11 cellular contexts compared by ENCODE assay signal in genomic region chr1:8523641-8524206, GRCh38.
DNase-seq lines count a peak whose midpoint lies in the region; ATAC-seq and TF ChIP-seq lines count a peak whose summit lies in the region.
"Had no signal": no experiment of that assay in that cellular context is flagged by ENCODE, and none has a peak within 500 bp of the region (broad histone marks: within the 10 kb centered on the region; RNA-seq: fewer than 3 reads in every experiment).

No MANE protein-coding gene starts in this region.

- intact Hi-C loops in stomach (cut with DNase I; ENCODE audit: low total_unique reads) = no loop called here

- H3K36me3 Mint-ChIP-seq in activated T-cell treated with anti-CD3 and anti-CD28 coated beads, Interleukin-2, amount 50 U/mL, for 24 hours (ENCODE audit: low read depth) = peaks cover 24% of the 10 kb centered on the region

- H3K36me3 ChIP-seq in WERI-Rb-1 (peaks cover 34% of the 10 kb centered on the region), stomach (peaks cover 0 to 5% (median 0%) of the 10 kb centered on the region in 4 donors)

- no peak overlapping the region for H3K4me3 ChIP-seq in WERI-Rb-1 (ENCODE audit: low read depth, low read length)
- H3K4me3 ChIP-seq in stomach = no peak overlapping the region

- TF ChIP-seq CTCF in WERI-Rb-1 (IDR thresholded peaks at IDR 0.05; ENCODE audit: low read depth, low read length) (no peak), stomach (IDR thresholded peaks at IDR 0.05) (no peak)

- H3K27me3 ChIP-seq in WERI-Rb-1 (ENCODE audit: insufficient read depth, low read depth, severe bottlenecking) = no peaks in the 10 kb centered on the region
- H3K27me3 ChIP-seq in stomach = no peaks in the 10 kb centered on the region

- no peaks in the 10 kb centered on the region for H3K27me3 Mint-ChIP-seq in activated T-cell treated with anti-CD3 and anti-CD28 coated beads, Interleukin-2, amount 50 U/mL, for 24 hours
- H3K27me3 Mint-ChIP-seq: T-helper 17 cell had no signal

- DNase-seq in activated T-cell treated with anti-CD3 and anti-CD28 coated beads, Interleukin-2, amount 50 U/mL, for 24 hours = peak; percentile 46
- DNase-seq in activated T-cell treated with anti-CD3 and anti-CD28 coated beads for 4 hours (no peak), WERI-Rb-1 (no peak), globus pallidus (ENCODE audit: low spot score) (peak; percentile 31), stomach (no peak)
- DNase-seq: left colon, small intestine, T-helper 17 cell had no signal

- H3K4me1 ChIP-seq in stomach = peaks cover 22 to 51% (median 35%) of the 10 kb centered on the region in 4 donors

- H3K27ac Mint-ChIP-seq in activated T-cell treated with anti-CD3 and anti-CD28 coated beads, Interleukin-2, amount 50 U/mL, for 24 hours = no peak overlapping the region
- H3K27ac Mint-ChIP-seq: T-helper 17 cell had no signal

- ATAC-seq in HG02678 (IDR thresholded peaks at IDR 0.05; ENCODE audit: unreplicated experiment) (no peak), GM19467 (IDR thresholded peaks at IDR 0.05; ENCODE audit: unreplicated experiment) (no peak), HG03432 (IDR thresholded peaks at IDR 0.05; ENCODE audit: unreplicated experiment) (no peak)
- ATAC-seq: left colon, T-helper 17 cell had no signal

- TF ChIP-seq EP300 in stomach (IDR thresholded peaks at IDR 0.05) = no peak

- no peak for TF ChIP-seq POLR2A in stomach (IDR thresholded peaks at IDR 0.05)

- no peak overlapping the region for H3K4me3 Mint-ChIP-seq in activated T-cell treated with anti-CD3 and anti-CD28 coated beads, Interleukin-2, amount 50 U/mL, for 24 hours
- H3K4me3 Mint-ChIP-seq: T-helper 17 cell had no signal

- peaks cover 49% of the 10 kb centered on the region for H3K4me1 Mint-ChIP-seq in activated T-cell treated with anti-CD3 and anti-CD28 coated beads, Interleukin-2, amount 50 U/mL, for 24 hours (ENCODE audit: low read depth)

- H3K9me3 Mint-ChIP-seq in activated T-cell treated with anti-CD3 and anti-CD28 coated beads, Interleukin-2, amount 50 U/mL, for 24 hours = no peaks in the 10 kb centered on the region

- H3K27ac ChIP-seq in WERI-Rb-1 = peak overlapping the region; percentile 78
- H3K27ac ChIP-seq in stomach = peak overlapping the region in 3 of 5 donors; percentile 20 to 85 (median 78)

- WGBS in stomach, 5 donors = 58 to 70% (median 68%) methylated on average over 5 of the region's 5 CpGs

- no peaks in the 10 kb centered on the region for H3K9me3 ChIP-seq in WERI-Rb-1 (ENCODE audit: severe bottlenecking)
- no peaks in the 10 kb centered on the region for H3K9me3 ChIP-seq in stomach

Comparison
In these comparisons a context has a peak if more than half of its experiments do, and no peak if none do; other contexts are left out.
1. DNase-seq: peak in activated T-cell treated with anti-CD3 and anti-CD28 coated beads, Interleukin-2, amount 50 U/mL, for 24 hours (single experiment) and globus pallidus (single experiment); none in activated T-cell treated with anti-CD3 and anti-CD28 coated beads for 4 hours (single experiment), WERI-Rb-1 (single experiment) and stomach (single experiment).